8 cellular contexts compared by ENCODE assay signal in the genomic region with DNA sequence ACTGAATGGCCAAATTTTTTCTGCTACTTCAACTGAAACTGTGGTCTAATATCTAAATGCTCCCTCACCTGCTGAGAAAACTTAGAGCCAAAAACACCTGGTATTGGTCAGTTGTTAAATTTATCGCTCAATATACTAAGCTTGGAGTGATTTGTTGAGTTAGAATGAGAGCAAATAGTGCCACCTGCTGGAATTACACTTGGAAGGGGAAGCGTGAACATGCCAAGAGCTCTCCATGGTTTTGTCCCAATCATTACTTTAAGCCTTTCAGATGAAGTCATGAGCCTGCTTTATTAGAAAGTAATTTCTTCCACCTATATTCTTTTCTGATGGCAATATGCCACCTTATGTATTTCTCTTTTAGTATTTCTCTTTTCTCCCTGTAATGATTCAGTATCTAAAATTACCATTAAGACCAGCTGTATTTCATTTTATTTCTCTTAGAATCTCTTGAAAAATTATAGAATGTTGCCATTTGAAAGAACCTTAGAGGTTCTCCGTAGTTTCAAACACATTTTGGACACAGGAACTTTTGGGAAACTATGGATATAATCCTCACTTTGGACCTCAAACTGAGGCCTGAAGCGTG.
DNase-seq lines count a peak whose midpoint lies in the region; ATAC-seq and TF ChIP-seq lines count a peak whose summit lies in the region.

No MANE protein-coding gene starts in this region.

- no peaks in the 10 kb centered on the region for H3K36me3 ChIP-seq in kidney epithelial cell (ENCODE audit: control insufficient read depth, insufficient read depth, low read length)

- TF ChIP-seq CTCF in AG09319 (IDR thresholded peaks at IDR 0.05; ENCODE audit: low read depth, low read length) (peak; percentile 24), WTC11 (IDR thresholded peaks at IDR 0.05) (peak; percentile 31; the same call in 1 of the 2 replicates), kidney epithelial cell (IDR thresholded peaks at IDR 0.05; ENCODE audit: insufficient read depth, low read length, poor library complexity, severe bottlenecking) (peak; percentile 68)

- ATAC-seq in GM18498 (IDR thresholded peaks at IDR 0.05; ENCODE audit: unreplicated experiment), result peak; percentile 60
- peak; percentile 73 for ATAC-seq in WTC11
- ATAC-seq in HG03025 (IDR thresholded peaks at IDR 0.05; ENCODE audit: low FRiP score, unreplicated experiment), result no peak
- ATAC-seq in HG03196 (IDR thresholded peaks at IDR 0.05; ENCODE audit: unreplicated experiment), result no peak
- ATAC-seq in activated CD4-positive, CD25-positive, alpha-beta regulatory T cell treated with anti-CD3 and anti-CD28 coated beads, Interleukin-2, amount 50 U/mL, for 24 hours, result no peak

- peaks cover 13% of the 10 kb centered on the region for H3K36me3 Mint-ChIP-seq in WTC11

- no peaks in the 10 kb centered on the region; the same call in 1 of the 2 replicates for H3K27me3 Mint-ChIP-seq in WTC11 (ENCODE audit: low read depth)

- H3K27me3 ChIP-seq in kidney epithelial cell (ENCODE audit: control insufficient read depth, insufficient read depth, low read length), result no peaks in the 10 kb centered on the region

- no peak overlapping the region for H3K27ac Mint-ChIP-seq in WTC11

- CTCF ChIA-PET in WTC11 (lab: Charles Lee), result interaction anchor here (0.5 to 2.3 kb wide), 33 partner anchors 10 to 714 kb away, joined by 3 to 31 read pairs (median 4); no protein-coding TSS in a partner anchor

- H3K4me3 ChIP-seq in kidney epithelial cell (ENCODE audit: low read depth, low read length), result no peak overlapping the region

- peaks cover 38% of the 10 kb centered on the region for H3K9me3 Mint-ChIP-seq in WTC11

- no peak overlapping the region for H3K4me3 Mint-ChIP-seq in WTC11

- POLR2A ChIA-PET in WTC11 (lab: Charles Lee), result interaction anchor here (0.5 kb wide), 1 partner anchor 30 kb away, joined by 3 read pairs; no protein-coding TSS in a partner anchor

- DNase-seq in AG09319 (ENCODE audit: extremely low read depth, low read depth), result no peak
- peak; percentile 73 for DNase-seq in NCI-H1105 treated with DMSO at 0.1 percent for 48 hours (lab: John Stamatoyannopoulos, UW)
- DNase-seq in WTC11 (ENCODE audit: low spot score), result no peak
- DNase-seq in kidney epithelial cell (ENCODE audit: low read depth), result no peak

- peaks cover 6% of the 10 kb centered on the region for H3K4me1 Mint-ChIP-seq in WTC11

TF ChIP-seq in WTC11, 78 proteins besides CTCF, POLR2A, EP300 and RAD21:
- TF ChIP-seq ZNF416 (CRISPR knock-in tag; IDR thresholded peaks at IDR 0.05) (no peak), ZNF263 (CRISPR knock-in tag; IDR thresholded peaks at IDR 0.05; ENCODE audit: low read depth) (no peak)

Comparison
In these comparisons a context has a peak if more than half of its experiments do, and no peak if none do; other contexts are left out.
1. ATAC-seq: peak in GM18498 (single experiment) and WTC11 (single experiment); none in HG03025 (single experiment), HG03196 (single experiment) and activated CD4-positive, CD25-positive, alpha-beta regulatory T cell treated with anti-CD3 and anti-CD28 coated beads, Interleukin-2, amount 50 U/mL, for 24 hours (0 of 2).
2. Peak in every context shown above with its lines, with median percentiles within 50 percentile points of each other: CTCF ChIP-seq.